1 cellular context compared by ENCODE assay signal in the genomic region with DNA sequence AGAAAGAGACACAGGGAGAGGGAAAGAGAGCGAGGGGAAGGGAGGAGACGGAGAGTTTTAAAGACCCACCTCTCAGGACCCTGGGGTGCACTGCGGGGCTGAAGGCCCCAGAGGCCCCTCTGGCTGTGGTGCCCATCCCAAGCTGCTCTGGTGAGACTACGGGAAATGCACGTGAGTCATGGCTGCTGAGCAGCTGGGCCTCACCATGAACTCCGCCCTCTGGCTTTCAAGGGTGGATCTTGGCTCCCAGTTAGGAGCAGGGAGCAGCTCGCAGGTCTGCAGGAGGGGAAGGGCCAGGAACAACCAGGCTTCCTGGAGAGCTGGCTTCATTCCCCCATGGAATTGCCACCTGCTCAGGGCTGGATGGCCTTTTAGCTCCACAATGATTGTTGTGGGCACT.
TF ChIP-seq lines count a peak whose summit lies in the region.

No MANE protein-coding gene starts in this region.

TF ChIP-seq in HepG2, 621 proteins besides CTCF, POLR2A, EP300 and RAD21 (continued from another document and continues in another):
- TF ChIP-seq, protein P1, sequence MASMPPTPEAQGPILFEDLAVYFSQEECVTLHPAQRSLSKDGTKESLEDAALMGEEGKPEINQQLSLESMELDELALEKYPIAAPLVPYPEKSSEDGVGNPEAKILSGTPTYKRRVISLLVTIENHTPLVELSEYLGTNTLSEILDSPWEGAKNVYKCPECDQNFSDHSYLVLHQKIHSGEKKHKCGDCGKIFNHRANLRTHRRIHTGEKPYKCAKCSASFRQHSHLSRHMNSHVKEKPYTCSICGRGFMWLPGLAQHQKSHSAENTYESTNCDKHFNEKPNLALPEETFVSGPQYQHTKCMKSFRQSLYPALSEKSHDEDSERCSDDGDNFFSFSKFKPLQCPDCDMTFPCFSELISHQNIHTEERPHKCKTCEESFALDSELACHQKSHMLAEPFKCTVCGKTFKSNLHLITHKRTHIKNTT (CRISPR knock-in tag; IDR thresholded peaks at IDR 0.05), result no peak
- TF ChIP-seq ZNF816 (CRISPR knock-in tag; IDR thresholded peaks at IDR 0.05; ENCODE audit: borderline replicate concordance), result no peak
- no peak for TF ChIP-seq PAF1 (CRISPR knock-in tag; IDR thresholded peaks at IDR 0.05)
- no peak for TF ChIP-seq ZNF7 (CRISPR knock-in tag; IDR thresholded peaks at IDR 0.05)
- no peak for TF ChIP-seq DMAP1 (CRISPR knock-in tag; IDR thresholded peaks at IDR 0.05)
- 0 out of 2 replicates have a peak, but pooled peaks have one; percentile 16 for TF ChIP-seq ZNF644 (CRISPR knock-in tag; IDR thresholded peaks at IDR 0.05; ENCODE audit: low read depth)
- no peak for TF ChIP-seq ZBTB37 (CRISPR knock-in tag; IDR thresholded peaks at IDR 0.05)
- no peak for TF ChIP-seq U2AF2 (IDR thresholded peaks at IDR 0.05; ENCODE audit: low read depth, low read length)
- no peak for TF ChIP-seq HNF4G (IDR thresholded peaks at IDR 0.05; ENCODE audit: borderline replicate concordance, low read depth, low read length)
- TF ChIP-seq HNF4G (CRISPR knock-in tag; IDR thresholded peaks at IDR 0.05; ENCODE audit: borderline replicate concordance, low read depth), result no peak
- 0 out of 2 replicates have a peak, but pooled peaks have one; percentile 27 for TF ChIP-seq ZFY (CRISPR knock-in tag; IDR thresholded peaks at IDR 0.05)
- TF ChIP-seq ARID5B (CRISPR knock-in tag; IDR thresholded peaks at IDR 0.05), result peak; percentile 21; the same call in 1 of the 2 replicates
- TF ChIP-seq HNF4A (CRISPR knock-in tag; IDR thresholded peaks at IDR 0.05), result 0 out of 2 replicates have a peak, but pooled peaks have one; percentile 29
- peak; percentile 58 for TF ChIP-seq ZNF687 (CRISPR knock-in tag; IDR thresholded peaks at IDR 0.05)
- TF ChIP-seq POGZ (CRISPR knock-in tag; IDR thresholded peaks at IDR 0.05), result no peak
- TF ChIP-seq ZFAT (CRISPR knock-in tag; conservative IDR thresholded peaks at IDR 0.05), result no peak
- no peak for TF ChIP-seq RBAK (CRISPR knock-in tag; IDR thresholded peaks at IDR 0.05)
- TF ChIP-seq, protein P2, sequence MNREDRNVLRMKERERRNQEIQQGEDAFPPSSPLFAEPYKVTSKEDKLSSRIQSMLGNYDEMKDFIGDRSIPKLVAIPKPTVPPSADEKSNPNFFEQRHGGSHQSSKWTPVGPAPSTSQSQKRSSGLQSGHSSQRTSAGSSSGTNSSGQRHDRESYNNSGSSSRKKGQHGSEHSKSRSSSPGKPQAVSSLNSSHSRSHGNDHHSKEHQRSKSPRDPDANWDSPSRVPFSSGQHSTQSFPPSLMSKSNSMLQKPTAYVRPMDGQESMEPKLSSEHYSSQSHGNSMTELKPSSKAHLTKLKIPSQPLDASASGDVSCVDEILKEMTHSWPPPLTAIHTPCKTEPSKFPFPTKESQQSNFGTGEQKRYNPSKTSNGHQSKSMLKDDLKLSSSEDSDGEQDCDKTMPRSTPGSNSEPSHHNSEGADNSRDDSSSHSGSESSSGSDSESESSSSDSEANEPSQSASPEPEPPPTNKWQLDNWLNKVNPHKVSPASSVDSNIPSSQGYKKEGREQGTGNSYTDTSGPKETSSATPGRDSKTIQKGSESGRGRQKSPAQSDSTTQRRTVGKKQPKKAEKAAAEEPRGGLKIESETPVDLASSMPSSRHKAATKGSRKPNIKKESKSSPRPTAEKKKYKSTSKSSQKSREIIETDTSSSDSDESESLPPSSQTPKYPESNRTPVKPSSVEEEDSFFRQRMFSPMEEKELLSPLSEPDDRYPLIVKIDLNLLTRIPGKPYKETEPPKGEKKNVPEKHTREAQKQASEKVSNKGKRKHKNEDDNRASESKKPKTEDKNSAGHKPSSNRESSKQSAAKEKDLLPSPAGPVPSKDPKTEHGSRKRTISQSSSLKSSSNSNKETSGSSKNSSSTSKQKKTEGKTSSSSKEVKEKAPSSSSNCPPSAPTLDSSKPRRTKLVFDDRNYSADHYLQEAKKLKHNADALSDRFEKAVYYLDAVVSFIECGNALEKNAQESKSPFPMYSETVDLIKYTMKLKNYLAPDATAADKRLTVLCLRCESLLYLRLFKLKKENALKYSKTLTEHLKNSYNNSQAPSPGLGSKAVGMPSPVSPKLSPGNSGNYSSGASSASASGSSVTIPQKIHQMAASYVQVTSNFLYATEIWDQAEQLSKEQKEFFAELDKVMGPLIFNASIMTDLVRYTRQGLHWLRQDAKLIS (CRISPR knock-in tag; IDR thresholded peaks at IDR 0.05), result no peak
- TF ChIP-seq ZNF350 (CRISPR knock-in tag; IDR thresholded peaks at IDR 0.05; ENCODE audit: borderline replicate concordance, low read depth), result no peak
- no peak for TF ChIP-seq ZNF720 (CRISPR knock-in tag; IDR thresholded peaks at IDR 0.05)
- no peak for TF ChIP-seq ZNF432 (CRISPR knock-in tag; IDR thresholded peaks at IDR 0.05; ENCODE audit: borderline replicate concordance)
- no peak for TF ChIP-seq HIC2 (CRISPR knock-in tag; IDR thresholded peaks at IDR 0.05; ENCODE audit: low read depth)
- peak; percentile 85 for TF ChIP-seq SP5 (CRISPR knock-in tag; IDR thresholded peaks at IDR 0.05; ENCODE audit: borderline replicate concordance, low read depth)
- no peak for TF ChIP-seq RBM39 (IDR thresholded peaks at IDR 0.05; ENCODE audit: low read depth, low read length, poor library complexity, severe bottlenecking)
- TF ChIP-seq, protein P3, sequence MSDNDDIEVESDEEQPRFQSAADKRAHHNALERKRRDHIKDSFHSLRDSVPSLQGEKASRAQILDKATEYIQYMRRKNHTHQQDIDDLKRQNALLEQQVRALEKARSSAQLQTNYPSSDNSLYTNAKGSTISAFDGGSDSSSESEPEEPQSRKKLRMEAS (IDR thresholded peaks at IDR 0.05), result peak; percentile 44; the same call in 1 of the 2 replicates
- TF ChIP-seq ZNF550 (CRISPR knock-in tag; IDR thresholded peaks at IDR 0.05; ENCODE audit: borderline replicate concordance), result no peak
- TF ChIP-seq ZKSCAN5 (CRISPR knock-in tag; IDR thresholded peaks at IDR 0.05), result no peak
- no peak for TF ChIP-seq SALL1 (CRISPR knock-in tag; IDR thresholded peaks at IDR 0.05)
- no peak for TF ChIP-seq LCORL (IDR thresholded peaks at IDR 0.05)
- TF ChIP-seq LCORL (CRISPR knock-in tag; IDR thresholded peaks at IDR 0.05), result no peak
- TF ChIP-seq ATF1 (CRISPR knock-in tag; IDR thresholded peaks at IDR 0.05), result no peak
- TF ChIP-seq ZSCAN5A (CRISPR knock-in tag; IDR thresholded peaks at IDR 0.05; ENCODE audit: borderline replicate concordance), result no peak
- 0 out of 2 replicates have a peak, but pooled peaks have one; percentile 24 for TF ChIP-seq BCL6 (CRISPR knock-in tag; IDR thresholded peaks at IDR 0.05)
- peak; percentile 93 for TF ChIP-seq BHLHE40 (IDR thresholded peaks at IDR 0.05; ENCODE audit: low read length)
- TF ChIP-seq ZNF451 (CRISPR knock-in tag; IDR thresholded peaks at IDR 0.05), result no peak
- TF ChIP-seq ZNF777 (CRISPR knock-in tag; IDR thresholded peaks at IDR 0.05), result no peak
- TF ChIP-seq, protein P4, sequence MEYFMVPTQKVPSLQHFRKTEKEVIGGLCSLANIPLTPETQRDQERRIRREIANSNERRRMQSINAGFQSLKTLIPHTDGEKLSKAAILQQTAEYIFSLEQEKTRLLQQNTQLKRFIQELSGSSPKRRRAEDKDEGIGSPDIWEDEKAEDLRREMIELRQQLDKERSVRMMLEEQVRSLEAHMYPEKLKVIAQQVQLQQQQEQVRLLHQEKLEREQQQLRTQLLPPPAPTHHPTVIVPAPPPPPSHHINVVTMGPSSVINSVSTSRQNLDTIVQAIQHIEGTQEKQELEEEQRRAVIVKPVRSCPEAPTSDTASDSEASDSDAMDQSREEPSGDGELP (IDR thresholded peaks at IDR 0.05; ENCODE audit: borderline replicate concordance, low read depth), result peak; percentile 60; the same call in 1 of the 2 replicates
- TF ChIP-seq ZBTB34 (CRISPR knock-in tag; IDR thresholded peaks at IDR 0.05), result no peak
- peak; percentile 87 for TF ChIP-seq FOSL2 (CRISPR knock-in tag; IDR thresholded peaks at IDR 0.05)
